1 cellular context compared by ENCODE assay signal in genomic region chr1:164764333-164764732, GRCh38.
TF ChIP-seq lines count a peak whose summit lies in the region.

No MANE protein-coding gene starts in this region.

TF ChIP-seq in HepG2, 621 proteins besides CTCF, POLR2A, EP300 and RAD21 (continued from another document):
- TF ChIP-seq AHR (CRISPR knock-in tag; IDR thresholded peaks at IDR 0.05) = no peak
- no peak for TF ChIP-seq STAT5B (CRISPR knock-in tag; IDR thresholded peaks at IDR 0.05)
TF ChIP-seq in HepG2: peak in this region for 0.
